31 cellular contexts compared by ENCODE assay signal in the genomic region with DNA sequence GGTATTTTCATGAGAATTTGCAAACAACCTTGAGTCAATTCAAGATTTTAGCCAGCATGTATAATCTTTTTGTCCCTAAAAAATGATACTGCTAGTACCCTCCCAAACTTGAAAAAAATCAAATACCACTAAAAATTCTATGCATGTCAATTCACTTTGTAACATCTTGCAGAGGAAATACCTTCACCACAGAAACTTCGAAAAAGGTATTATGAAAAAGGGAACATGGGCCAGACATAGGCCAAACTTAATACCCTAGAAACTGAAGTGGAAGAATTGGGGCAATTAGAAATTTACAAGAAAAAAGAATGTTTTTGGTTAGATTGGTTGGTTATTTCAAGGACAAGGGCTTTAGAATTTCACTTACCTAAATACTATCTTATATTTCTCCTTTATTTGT. TPM values are rescaled to one million over a fixed set of nuclear protein-coding genes. Genes with fewer than 3 reads are reported as not detected.
"Had no signal": no experiment of that assay in that cellular context is flagged by ENCODE, and none has a peak within 500 bp of the region (broad histone marks: within the 10 kb centered on the region; RNA-seq: fewer than 3 reads in every experiment).

No MANE protein-coding gene starts in this region.

- H3K9ac ChIP-seq: neural progenitor cell, parathyroid adenoma had no signal

- H3K4me1 ChIP-seq: parathyroid adenoma, psoas muscle, right lobe of liver, sigmoid colon, suprapubic skin, testis, tibial artery, transverse colon, upper lobe of right lung, uterus had no signal

- DNase-seq: natural killer cell; occipital lobe; ovary; posterior cingulate gyrus; psoas muscle; right cardiac atrium; right lobe of liver; sigmoid colon; small intestine; stimulated activated CD4-positive, alpha-beta T cell treated with anti-CD3 and anti-CD28 coated beads, Interleukin-15, amount 100 ng/mL, for 24 hours; stimulated activated CD4-positive, alpha-beta T cell treated with anti-CD3 and anti-CD28 coated beads, Interleukin-2, amount 100 ng/mL, for 24 hours; stimulated activated CD4-positive, alpha-beta T cell treated with anti-CD3 and anti-CD28 coated beads, Interleukin-2, amount 100 ng/mL, for 48 hours; stimulated activated CD4-positive, alpha-beta T cell treated with anti-CD3 and anti-CD28 coated beads, Interleukin-4, amount 100 ng/mL, for 24 hours; stimulated activated naive CD4-positive, alpha-beta T cell; stimulated activated naive CD8-positive, alpha-beta T cell treated with anti-CD3 and anti-CD28 coated beads, Interleukin-15, amount 100 ng/mL, for 72 hours; stimulated activated naive CD8-positive, alpha-beta T cell treated with anti-CD3 and anti-CD28 coated beads, Interleukin-15, Interleukin-2, amounts not matched to agents 100 U/mL and 50 U/mL, for 24 hours; substantia nigra; testis; tibial artery; transverse colon; upper lobe of right lung; uterus had no signal

- H3K4me3 ChIP-seq: neural progenitor cell, ovary, psoas muscle, right lobe of liver, sigmoid colon, suprapubic skin, testis, tibial artery, transverse colon, upper lobe of right lung, uterus had no signal

- H3K9me3 ChIP-seq: ovary, psoas muscle, right lobe of liver, sigmoid colon, suprapubic skin, testis, tibial artery, transverse colon, upper lobe of right lung, uterus had no signal

- H3K27me3 ChIP-seq: ovary, right lobe of liver, sigmoid colon, testis, tibial artery, transverse colon, upper lobe of right lung, uterus had no signal

- H3K36me3 ChIP-seq: neural progenitor cell, ovary, right lobe of liver, sigmoid colon, suprapubic skin, tibial artery, transverse colon, upper lobe of right lung, uterus had no signal

- H2AFZ ChIP-seq: neural progenitor cell, parathyroid adenoma had no signal

- ATAC-seq: natural killer cell; psoas muscle; right cardiac atrium; right lobe of liver; stimulated activated effector memory CD8-positive, alpha-beta T cell treated with anti-CD3 and anti-CD28 coated beads, Interleukin-12 subunit alpha, Interleukin-12 subunit beta, amount 100 ng/mL, for 72 hours; stimulated activated naive CD8-positive, alpha-beta T cell treated with anti-CD3 and anti-CD28 coated beads, Interleukin-15, amount 100 ng/mL, for 72 hours; stimulated activated naive CD8-positive, alpha-beta T cell treated with anti-CD3 and anti-CD28 coated beads, Interleukin-15, Interleukin-2, amounts not matched to agents 100 U/mL and 50 U/mL, for 24 hours; upper lobe of right lung had no signal

- H3K4me2 ChIP-seq: neural progenitor cell had no signal

- H3K79me2 ChIP-seq: parathyroid adenoma had no signal

- H3K27ac ChIP-seq: neural progenitor cell, ovary, parathyroid adenoma, psoas muscle, right lobe of liver, sigmoid colon, suprapubic skin, testis, tibial artery, transverse colon, upper lobe of right lung, uterus had no signal

- FAIRE-seq: small intestine had no signal

RNA-seq across cellular contexts. Expression of a gene that starts 48.5 kb away (rescaled TPM):
- total RNA-seq: natural killer cell, osteoblast, ovary, progenitor cell of endocrine pancreas, renal cortical epithelial cell, right lobe of liver, sigmoid colon, transverse colon, upper lobe of right lung, uterus had no signal
- polyA plus RNA-seq: neural cell, ovary, sigmoid colon, small intestine, urinary bladder had no signal
